Comparison of ENCODE assay signal across 26 cellular contexts in genomic region chr5:172511952-172512351, GRCh38.
"Had no signal": no experiment of that assay in that cellular context is flagged by ENCODE, and none has a peak within 500 bp of the region (broad histone marks: within the 10 kb centered on the region; RNA-seq: fewer than 3 reads in every experiment).

No MANE protein-coding gene starts in this region.

- H2AFZ ChIP-seq: neural progenitor cell had no signal

- H3K4me3 ChIP-seq: esophagus muscularis mucosa, heart right ventricle, left lung, mucosa of descending colon, neural progenitor cell, prostate gland, right atrium auricular region, smooth muscle cell, stomach, thyroid gland, vagina had no signal

- FAIRE-seq: endothelial cell of umbilical vein had no signal

- H3K9ac ChIP-seq: neural progenitor cell had no signal

- H3K27ac ChIP-seq: esophagus muscularis mucosa, foreskin keratinocyte, left lung, neural progenitor cell, prostate gland, right atrium auricular region, stomach, thyroid gland, vagina had no signal

- H3K4me1 ChIP-seq: foreskin keratinocyte, left lung, prostate gland, stomach, thyroid gland, vagina had no signal

- H3K9me3 ChIP-seq: prostate gland, thyroid gland, vagina had no signal

- DNase-seq: dermis blood vessel endothelial cell; effector memory CD4-positive, alpha-beta T cell; foreskin keratinocyte; glutamatergic neuron; heart right ventricle; hippocampal formation; left cardiac atrium; left lung; mesenchymal stem cell; mucosa of descending colon; naive B cell; stimulated activated CD4-positive, alpha-beta T cell treated with anti-CD3 and anti-CD28 coated beads, Interleukin-12 subunit alpha, Interleukin-12 subunit beta, amount 100 ng/mL, for 4 hours; stimulated activated CD4-positive, alpha-beta T cell treated with anti-CD3 and anti-CD28 coated beads, Interleukin-1b, Interleukin-23, amount 100 ng/mL, for 48 hours; stimulated activated CD4-positive, alpha-beta T cell treated with anti-CD3 and anti-CD28 coated beads, Interleukin-4, amount 100 ng/mL, for 1 hour; stimulated activated CD8-positive, alpha-beta memory T cell treated with anti-CD3 and anti-CD28 coated beads, Interleukin-4, amount 100 ng/mL, for 48 hours; stimulated activated naive CD4-positive, alpha-beta T cell treated with Interleukin-2 at 50 U/mL for 16 hours; stomach; thyroid gland; trophoblast cell had no signal

- H3K27me3 ChIP-seq: esophagus muscularis mucosa, heart right ventricle, neural progenitor cell, right atrium auricular region, stomach, thyroid gland, vagina had no signal

- H3K4me2 ChIP-seq: neural progenitor cell, smooth muscle cell had no signal

- H3K36me3 ChIP-seq: esophagus muscularis mucosa, heart right ventricle, left lung, neural progenitor cell, prostate gland, right atrium auricular region, stomach, thyroid gland, vagina had no signal
